18 cellular contexts compared by ENCODE assay signal in the genomic region with DNA sequence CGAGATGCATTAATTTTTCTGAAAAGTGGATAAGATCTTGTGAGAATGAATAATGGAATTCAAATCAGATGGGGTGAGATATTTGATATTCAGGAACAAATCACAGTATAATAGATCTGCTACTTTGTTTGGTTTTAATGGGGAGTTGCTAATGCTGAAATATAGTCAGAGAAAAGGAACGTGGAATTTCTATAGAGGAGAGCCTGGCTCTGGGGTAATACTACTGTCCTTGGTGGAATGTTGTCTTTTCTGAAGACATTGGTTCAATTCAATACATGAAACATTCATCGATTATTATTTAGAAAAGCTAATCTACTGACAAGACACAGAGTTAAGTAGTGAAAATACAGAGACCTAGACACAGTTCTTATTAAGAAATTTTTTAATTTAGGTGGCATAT.
"Had no signal": no experiment of that assay in that cellular context is flagged by ENCODE, and none has a peak within 500 bp of the region (broad histone marks: within the 10 kb centered on the region; RNA-seq: fewer than 3 reads in every experiment).

No MANE protein-coding gene starts in this region.

- H3K4me1 Mint-ChIP-seq: activated B cell treated with CpG ODN at 0.5 μM for 24 hours; mesothelial cell of epicardium; stimulated activated naive B cell treated with anti-CD40 and anti-IgM and Interleukin-4, amounts not matched to agents 10 μg/mL and 1 μg/mL and 100 μg/mL, for 72 hours had no signal

- ATAC-seq: activated naive CD4-positive, alpha-beta T cell treated with anti-CD3 and anti-CD28 coated beads, Interleukin-2, amount 50 U/mL, for 72 hours; natural killer cell treated with Interleukin-12 subunit alpha and Interleukin-12 subunit beta and Interleukin-15 and Interleukin-18, amount 100 ng/mL, for 72 hours; stimulated activated naive B cell treated with anti-CD40 and anti-IgM and Interleukin-4, amounts not matched to agents 10 μg/mL and 1 μg/mL and 100 μg/mL, for 72 hours had no signal

- H2AFZ ChIP-seq: parathyroid adenoma had no signal

- H3K4me1 ChIP-seq: lower lobe of right lung, parathyroid adenoma, tibial nerve had no signal

- H3K27ac Mint-ChIP-seq: activated B cell treated with CpG ODN at 0.5 μM for 24 hours; activated naive CD4-positive, alpha-beta T cell treated with anti-CD3 and anti-CD28 coated beads, Interleukin-2, amount 50 U/mL, for 72 hours; mesothelial cell of epicardium; natural killer cell treated with Interleukin-12 subunit alpha and Interleukin-12 subunit beta and Interleukin-15 and Interleukin-18, amount 100 ng/mL, for 72 hours; stimulated activated naive B cell treated with anti-CD40 and anti-IgM and Interleukin-4, amounts not matched to agents 10 μg/mL and 1 μg/mL and 100 μg/mL, for 72 hours had no signal

- H3K4me3 Mint-ChIP-seq: activated B cell treated with CpG ODN at 0.5 μM for 24 hours; mesothelial cell of epicardium; natural killer cell treated with Interleukin-12 subunit alpha and Interleukin-12 subunit beta and Interleukin-15 and Interleukin-18, amount 100 ng/mL, for 72 hours; stimulated activated naive B cell treated with anti-CD40 and anti-IgM and Interleukin-4, amounts not matched to agents 10 μg/mL and 1 μg/mL and 100 μg/mL, for 72 hours had no signal

- H3K9ac ChIP-seq: parathyroid adenoma had no signal

- H3K36me3 ChIP-seq: cardiac muscle cell, lower lobe of right lung, neutrophil, tibial nerve had no signal

- H3K9me3 Mint-ChIP-seq: activated B cell treated with CpG ODN at 0.5 μM for 24 hours; activated naive CD4-positive, alpha-beta T cell treated with anti-CD3 and anti-CD28 coated beads, Interleukin-2, amount 50 U/mL, for 72 hours; mesothelial cell of epicardium; natural killer cell treated with Interleukin-12 subunit alpha and Interleukin-12 subunit beta and Interleukin-15 and Interleukin-18, amount 100 ng/mL, for 72 hours; stimulated activated naive B cell treated with anti-CD40 and anti-IgM and Interleukin-4, amounts not matched to agents 10 μg/mL and 1 μg/mL and 100 μg/mL, for 72 hours had no signal

- H3K27ac ChIP-seq: cardiac muscle cell, lower lobe of right lung, neutrophil, parathyroid adenoma had no signal

- H3K4me3 ChIP-seq: cardiac muscle cell, lower lobe of right lung, tibial nerve had no signal

- H3K79me2 ChIP-seq: parathyroid adenoma had no signal

- H3K27me3 ChIP-seq: cardiac muscle cell, neutrophil, tibial nerve had no signal

- H3K9me3 ChIP-seq: neutrophil had no signal

- H3K27me3 Mint-ChIP-seq: activated B cell treated with CpG ODN at 0.5 μM for 24 hours; stimulated activated naive B cell treated with anti-CD40 and anti-IgM and Interleukin-4, amounts not matched to agents 10 μg/mL and 1 μg/mL and 100 μg/mL, for 72 hours had no signal

- DNase-seq: activated B cell treated with CpG ODN at 0.5 μM for 24 hours; activated CD4-positive, alpha-beta T cell treated with anti-CD3 and anti-CD28 coated beads for 4 hours; activated CD8-positive, alpha-beta memory T cell treated with anti-CD3 and anti-CD28 coated beads, Interleukin-2, amount 50 U/mL, for 4 hours; activated effector memory CD4-positive, alpha-beta T cell treated with anti-CD3 and anti-CD28 coated beads, Interleukin-2, amount 50 U/mL, for 16 hours; activated T-cell treated with anti-CD3 and anti-CD28 coated beads, Interleukin-2, amount 50 U/mL, for 48 hours; foreskin melanocyte; hypothalamus; islet precursor cell; lower lobe of right lung; stimulated activated naive B cell treated with anti-CD40 and anti-IgM and Interleukin-4, amounts not matched to agents 10 μg/mL and 1 μg/mL and 100 μg/mL, for 72 hours; T-helper 9 cell had no signal

- H3K36me3 Mint-ChIP-seq: mesothelial cell of epicardium; natural killer cell treated with Interleukin-12 subunit alpha and Interleukin-12 subunit beta and Interleukin-15 and Interleukin-18, amount 100 ng/mL, for 72 hours; stimulated activated naive B cell treated with anti-CD40 and anti-IgM and Interleukin-4, amounts not matched to agents 10 μg/mL and 1 μg/mL and 100 μg/mL, for 72 hours had no signal
